ENCODE assay signal across 13 cellular contexts in the genomic region with DNA sequence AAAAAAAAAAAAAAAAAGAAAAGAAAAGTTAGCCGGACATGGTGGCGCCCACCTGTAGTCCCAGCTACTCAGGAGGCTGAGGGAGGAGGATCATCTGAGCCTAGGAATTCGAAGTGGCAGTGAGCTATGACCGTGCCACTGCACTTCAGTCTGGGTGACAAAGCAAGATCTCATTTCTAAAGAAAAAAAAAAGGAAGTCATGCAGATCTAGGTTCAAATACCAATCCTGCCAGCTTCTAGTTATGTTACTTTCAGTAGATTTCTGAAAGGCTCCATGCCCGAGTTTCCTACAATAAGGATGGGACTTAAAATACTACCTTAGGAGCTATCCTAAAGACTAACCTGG. TPM values are rescaled to one million over a fixed set of nuclear protein-coding genes. Genes with fewer than 3 reads are reported as not detected.
DNase-seq lines count a peak whose midpoint lies in the region; ATAC-seq, FAIRE-seq and TF ChIP-seq lines count a peak whose summit lies in the region.
"Had no signal": no experiment of that assay in that cellular context is flagged by ENCODE, and none has a peak within 500 bp of the region (broad histone marks: within the 10 kb centered on the region; RNA-seq: fewer than 3 reads in every experiment).

No MANE protein-coding gene starts in this region.

- FAIRE-seq in RCC 7860 (lab: Jason Lieb, UNC) = no peak

- H3K4me2 ChIP-seq in hepatocyte = no peak overlapping the region

- peak overlapping the region; percentile 100 for H3K27ac Mint-ChIP-seq in activated T-cell treated with anti-CD3 and anti-CD28 coated beads, Interleukin-2, amount 50 U/mL, for 72 hours

- no peaks in the 10 kb centered on the region for H3K9me3 Mint-ChIP-seq in activated T-cell treated with anti-CD3 and anti-CD28 coated beads, Interleukin-2, amount 50 U/mL, for 72 hours

- intact Hi-C loops in colonic mucosa (cut with DNase I) = no loop called here
- intact Hi-C loops in testis (cut with DNase I; ENCODE audit: low total_unique reads) = no loop called here
- intact Hi-C loops in posterior cingulate gyrus (cut with DNase I) = no loop called here

- H3K36me3 ChIP-seq in colonic mucosa (no peaks in the 10 kb centered on the region), testis (ENCODE audit: low read depth, missing control alignments) (no peaks in the 10 kb centered on the region), hepatocyte (replicated peaks; ENCODE audit: insufficient read depth, low read depth) (no peaks in the 10 kb centered on the region)

- H3K4me1 Mint-ChIP-seq in activated T-cell treated with anti-CD3 and anti-CD28 coated beads, Interleukin-2, amount 50 U/mL, for 72 hours (ENCODE audit: low read depth) = peaks cover 53% of the 10 kb centered on the region

- no peak overlapping the region for H3K9ac ChIP-seq in colonic mucosa (ENCODE audit: low read depth in 2 of 2, low read length in 2 of 2)
- H3K9ac ChIP-seq: GM23248 had no signal

- H4K20me1 ChIP-seq in hepatocyte (ENCODE audit: insufficient read depth, poor library complexity, severe bottlenecking) = peaks cover 2% of the 10 kb centered on the region

- H3K36me3 Mint-ChIP-seq in activated T-cell treated with anti-CD3 and anti-CD28 coated beads, Interleukin-2, amount 50 U/mL, for 72 hours (ENCODE audit: insufficient read depth in 2 of 2) = peaks cover 17 to 54% of the 10 kb centered on the region in 2 donors

- no peaks in the 10 kb centered on the region for H3K27me3 Mint-ChIP-seq in activated T-cell treated with anti-CD3 and anti-CD28 coated beads, Interleukin-2, amount 50 U/mL, for 72 hours (ENCODE audit: low read depth)

- peaks cover 78% of the 10 kb centered on the region for H3K79me2 ChIP-seq in hepatocyte

- peak in 1 of 2 donors; percentile 3 for ATAC-seq in activated T-cell treated with anti-CD3 and anti-CD28 coated beads, Interleukin-2, amount 50 U/mL, for 72 hours (replicated peaks in 1 of 2)
- no peak for ATAC-seq in activated CD4-positive, CD25-positive, alpha-beta regulatory T cell treated with anti-CD3 and anti-CD28 coated beads, Interleukin-2, amount 50 U/mL, for 24 hours
- ATAC-seq: sciatic nerve had no signal

- H3K9me2 ChIP-seq in hepatocyte (replicated peaks; ENCODE audit: insufficient read depth) = no peaks in the 10 kb centered on the region

- H3K4me3 ChIP-seq in colonic mucosa (peak overlapping the region; percentile 1), testis (no peak overlapping the region), hepatocyte (no peak overlapping the region)
- H3K4me3 ChIP-seq: GM23248 had no signal

- H3K9me3 ChIP-seq in colonic mucosa (no peaks in the 10 kb centered on the region), testis (no peaks in the 10 kb centered on the region), hepatocyte (ENCODE audit: low read depth) (no peaks in the 10 kb centered on the region)

- TF ChIP-seq CTCF in colonic mucosa (IDR thresholded peaks at IDR 0.05) = no peak
- TF ChIP-seq CTCF in testis (IDR thresholded peaks at IDR 0.05) = no peak
- no peak for TF ChIP-seq CTCF in hepatocyte (IDR thresholded peaks at IDR 0.05; ENCODE audit: poor library complexity)

- no peak for TF ChIP-seq POLR2A in testis (IDR thresholded peaks at IDR 0.05)

- H2AFZ ChIP-seq in hepatocyte = no peak overlapping the region
- H2AFZ ChIP-seq: GM23248 had no signal

- no peaks in the 10 kb centered on the region for H3K27me3 ChIP-seq in colonic mucosa
- no peaks in the 10 kb centered on the region for H3K27me3 ChIP-seq in testis
- H3K27me3 ChIP-seq in hepatocyte = no peaks in the 10 kb centered on the region

- H3K27ac ChIP-seq in colonic mucosa = peak overlapping the region; percentile 19
- H3K27ac ChIP-seq in testis = peak overlapping the region; percentile 17 to 97
- no peak overlapping the region for H3K27ac ChIP-seq in hepatocyte
- H3K27ac ChIP-seq: epithelial cell of prostate, GM23248 had no signal

- H3K4me3 Mint-ChIP-seq in activated T-cell treated with anti-CD3 and anti-CD28 coated beads, Interleukin-2, amount 50 U/mL, for 72 hours = peak overlapping the region; percentile 91 to 97

- DNase-seq in activated T-cell treated with anti-CD3 and anti-CD28 coated beads, Interleukin-2, amount 50 U/mL, for 72 hours = no peak
- DNase-seq in activated T-cell treated with anti-CD3 and anti-CD28 coated beads, Interleukin-2, amount 50 U/mL, for 1 hour = no peak
- DNase-seq in RCC 7860 (ENCODE audit: low spot score) (peak; percentile 19), colonic mucosa (no peak), testis (no peak), posterior cingulate gyrus (no peak), hepatocyte (ENCODE audit: low spot score) (no peak)
- DNase-seq: amygdala, GM23248, NCI-H187 treated with DMSO at 0.1 percent for 48 hours had no signal

- 58 to 74% methylated on average over 5 of the region's 5 CpGs for WGBS in testis, 2 donors
- 96% methylated on average over 4 of the region's 5 CpGs for WGBS in hepatocyte (ENCODE audit: low lambda C conversion rate, missing lambda C conversion rate)

- no peaks in the 10 kb centered on the region for H3K4me1 ChIP-seq in colonic mucosa
- H3K4me1 ChIP-seq in testis = peaks cover 5% of the 10 kb centered on the region
- peaks cover 6% of the 10 kb centered on the region for H3K4me1 ChIP-seq in hepatocyte (ENCODE audit: insufficient read depth)

RNA-seq across cellular contexts. Expression of gene ZC3HAV1, which starts 4.5 kb away (rescaled TPM):
- 100 to 1,000 TPM in 1 of 2 donors, 10 to 100 TPM in 1; 78.1 to 114 TPM for total RNA-seq in activated T-cell treated with anti-CD3 and anti-CD28 coated beads, Interleukin-2, amount 50 U/mL, for 72 hours
- total RNA-seq in colonic mucosa = 10 to 100 TPM; 29.0 to 33.8 TPM
- total RNA-seq in testis = 10 to 100 TPM; 32.8 to 38.7 TPM
- polyA plus RNA-seq in testis (ENCODE audit: insufficient read depth, low read depth, low replicate concordance) = 13.1 TPM
- 25.5 and 27.9 TPM in 2 replicates for total RNA-seq in hepatocyte
- 20.4 and 23.8 TPM in 2 replicates for polyA plus RNA-seq in hepatocyte
